27 cellular contexts compared by ENCODE assay signal in the genomic region with DNA sequence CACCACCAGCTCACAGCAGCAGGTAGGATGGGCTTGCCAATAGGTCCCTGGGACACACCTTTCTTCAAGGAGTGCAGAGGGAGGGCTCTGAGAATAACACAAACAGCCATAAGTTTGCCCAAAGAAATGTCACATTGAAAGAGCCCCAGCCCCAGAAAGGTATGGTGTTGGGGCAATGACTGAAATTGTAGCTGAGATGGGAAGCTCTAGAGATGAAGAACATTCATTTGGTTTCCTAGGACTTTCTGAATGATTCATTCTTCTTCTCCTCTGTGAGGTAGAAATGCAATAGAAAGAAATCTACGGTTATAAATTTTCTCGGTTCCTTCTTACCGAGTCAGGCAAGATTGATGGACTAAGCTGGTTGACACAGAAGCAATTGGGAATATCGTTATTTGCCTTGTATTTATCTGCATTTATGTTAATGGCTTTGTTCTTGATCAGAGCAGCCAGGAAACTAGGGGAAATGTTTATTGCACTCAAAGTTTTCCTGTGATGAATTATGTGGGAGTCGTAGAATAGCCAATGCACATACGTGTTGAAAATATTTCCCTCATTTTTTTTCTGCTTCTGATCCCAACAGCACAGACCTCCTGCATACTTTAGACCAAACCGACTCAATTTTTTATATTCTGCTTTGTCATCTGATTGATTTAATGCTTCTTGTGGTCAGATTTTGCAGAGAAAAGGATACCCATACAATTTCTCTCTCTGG.
"Had no signal": no experiment of that assay in that cellular context is flagged by ENCODE, and none has a peak within 500 bp of the region (broad histone marks: within the 10 kb centered on the region; RNA-seq: fewer than 3 reads in every experiment).

No MANE protein-coding gene starts in this region.

- H3K36me3 Mint-ChIP-seq: memory B cell had no signal

- FAIRE-seq: endometrium, kidney, small intestine had no signal

- H3K27ac ChIP-seq: coronary artery, foreskin keratinocyte, gastroesophageal sphincter, heart left ventricle, hepatocyte, parathyroid adenoma, right lobe of liver, stomach, tibial artery had no signal

- ATAC-seq: effector memory CD8-positive, alpha-beta T cell; foreskin keratinocyte; gastroesophageal sphincter; heart left ventricle; left lobe of liver; mucosa of descending colon; right lobe of liver had no signal

- H3K27ac Mint-ChIP-seq: effector memory CD8-positive, alpha-beta T cell; memory B cell; naive B cell; nephron progenitor cell; progenitor cell of endocrine pancreas had no signal

- DNase-seq: dermis blood vessel endothelial cell; effector memory CD8-positive, alpha-beta T cell; foreskin keratinocyte; heart left ventricle; kidney; mucosa of descending colon; naive B cell; nephron progenitor cell; occipital lobe; right lobe of liver; small intestine; stimulated activated CD4-positive, alpha-beta T cell treated with anti-CD3 and anti-CD28 coated beads, Interleukin-1b, Interleukin-23, amount 100 ng/mL, for 48 hours; stimulated activated CD4-positive, alpha-beta T cell treated with anti-CD3 and anti-CD28 coated beads, Interleukin-4, amount 100 ng/mL, for 1 hour; stimulated activated CD8-positive, alpha-beta memory T cell treated with anti-CD3 and anti-CD28 coated beads, Interleukin-4, amount 100 ng/mL, for 48 hours; stimulated activated naive CD4-positive, alpha-beta T cell treated with Interleukin-2 at 50 U/mL for 16 hours; stomach; tibial artery had no signal

- H3K4me3 ChIP-seq: coronary artery, gastroesophageal sphincter, heart left ventricle, hepatocyte, lung, mucosa of descending colon, right lobe of liver, stomach, tibial artery had no signal

- H3K4me3 Mint-ChIP-seq: effector memory CD8-positive, alpha-beta T cell; memory B cell; naive B cell; nephron progenitor cell; type B pancreatic cell had no signal

- H3K9me3 Mint-ChIP-seq: nephron progenitor cell had no signal

- H3K4me2 ChIP-seq: hepatocyte had no signal

- H3K36me3 ChIP-seq: gastroesophageal sphincter, heart left ventricle, right lobe of liver, stomach, tibial artery had no signal

- H3K27me3 Mint-ChIP-seq: effector memory CD8-positive, alpha-beta T cell; memory B cell had no signal

- H2AFZ ChIP-seq: hepatocyte, parathyroid adenoma had no signal

- H3K4me1 ChIP-seq: foreskin keratinocyte, gastroesophageal sphincter, heart left ventricle, parathyroid adenoma, right lobe of liver, stomach, tibial artery had no signal

- H3K9ac ChIP-seq: parathyroid adenoma had no signal

- H3K79me2 ChIP-seq: hepatocyte, parathyroid adenoma had no signal

- H3K27me3 ChIP-seq: hepatocyte, right lobe of liver, stomach, tibial artery had no signal

- H3K9me3 ChIP-seq: gastroesophageal sphincter, heart left ventricle, mucosa of descending colon, right lobe of liver, stomach, tibial artery had no signal

- H3K4me1 Mint-ChIP-seq: memory B cell, naive B cell, nephron progenitor cell had no signal
